19 cellular contexts compared by ENCODE assay signal in the genomic region with DNA sequence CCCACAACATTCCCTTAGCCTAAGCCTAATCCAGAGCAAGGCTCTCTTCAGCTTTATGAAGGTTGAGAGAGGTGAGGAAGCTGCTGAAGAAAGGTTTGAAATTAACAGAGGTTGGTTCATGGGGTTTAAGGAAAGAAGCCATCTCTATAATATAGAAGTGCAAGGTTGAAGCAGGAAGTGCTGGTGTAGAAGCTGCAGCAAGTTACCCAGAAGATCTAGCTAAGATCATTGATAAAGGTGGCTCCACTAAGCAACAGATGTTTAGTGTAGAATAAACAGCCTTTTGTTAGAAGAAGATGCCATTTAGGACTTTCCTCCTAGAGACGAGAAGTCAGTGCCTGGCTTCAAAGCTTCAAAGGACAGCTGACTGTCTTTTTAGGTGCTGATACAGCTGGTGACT. TPM values are rescaled to one million over a fixed set of nuclear protein-coding genes. Genes with fewer than 3 reads are reported as not detected.
A peak's percentile ranks its signal among the peaks of the same experiment; 100 is the strongest.
DNase-seq lines count a peak whose midpoint lies in the region; ATAC-seq and TF ChIP-seq lines count a peak whose summit lies in the region.
"Had no signal": no experiment of that assay in that cellular context is flagged by ENCODE, and none has a peak within 500 bp of the region (broad histone marks: within the 10 kb centered on the region; RNA-seq: fewer than 3 reads in every experiment).

No MANE protein-coding gene starts in this region.

- intact Hi-C loops in activated CD4-positive, alpha-beta T cell treated with anti-CD3 and anti-CD28 coated beads for 36 hours (cut with DNase I, micrococcal nuclease), result no loop called here
- intact Hi-C loops in CD8-positive, alpha-beta T cell (cut with DNase I, micrococcal nuclease), result loop anchor here in 1 of 2 experiments (10.0 kb wide), 1 partner anchor 62 kb away; no protein-coding TSS in a partner anchor
- intact Hi-C loops in left lung (cut with DNase I), result no loop called here

- peaks cover 26% of the 10 kb centered on the region for H3K4me1 Mint-ChIP-seq in activated CD4-positive, alpha-beta T cell treated with anti-CD3 and anti-CD28 coated beads for 36 hours
- H3K4me1 Mint-ChIP-seq in CD8-positive, alpha-beta T cell (ENCODE audit: low read depth), result peaks cover 16% of the 10 kb centered on the region

- no peak for DNase-seq in activated CD4-positive, alpha-beta T cell treated with anti-CD3 and anti-CD28 coated beads for 36 hours
- no peak for DNase-seq in activated CD4-positive, alpha-beta T cell treated with anti-CD3 and anti-CD28 coated beads for 1 hour
- no peak for DNase-seq in CD8-positive, alpha-beta T cell
- DNase-seq in SK-N-MC (ENCODE audit: low read depth, low spot score) (no peak), left lung (no peak), SKM-1 (lab: John Stamatoyannopoulos, UW; ENCODE audit: unreplicated experiment) (no peak)
- DNase-seq in stimulated activated CD4-positive, alpha-beta T cell treated with anti-CD3 and anti-CD28 coated beads, Interleukin-4, amount 100 ng/mL, for 1 hour, result no peak
- DNase-seq: 8988T, Calu3, DND-41, GF-D8, GM23248, HFFc6, KG1, NCI-H1092 treated with DMSO at 0.1 percent for 48 hours, NCI-H1694 treated with DMSO at 0.1 percent for 48 hours had no signal

- H3K36me3 Mint-ChIP-seq in activated CD4-positive, alpha-beta T cell treated with anti-CD3 and anti-CD28 coated beads for 36 hours (ENCODE audit: low read depth), result peaks cover 29% of the 10 kb centered on the region
- peaks cover 59% of the 10 kb centered on the region for H3K36me3 Mint-ChIP-seq in CD8-positive, alpha-beta T cell

- H3K27me3 Mint-ChIP-seq in activated CD4-positive, alpha-beta T cell treated with anti-CD3 and anti-CD28 coated beads for 36 hours, result no peaks in the 10 kb centered on the region
- H3K27me3 Mint-ChIP-seq in CD8-positive, alpha-beta T cell (ENCODE audit: low read depth), result no peaks in the 10 kb centered on the region

- H3K9me3 Mint-ChIP-seq in activated CD4-positive, alpha-beta T cell treated with anti-CD3 and anti-CD28 coated beads for 36 hours (ENCODE audit: low read depth), result no peaks in the 10 kb centered on the region
- no peaks in the 10 kb centered on the region for H3K9me3 Mint-ChIP-seq in CD8-positive, alpha-beta T cell
- H3K9me3 Mint-ChIP-seq: HFFc6 had no signal

- no peak overlapping the region for H3K4me3 Mint-ChIP-seq in activated CD4-positive, alpha-beta T cell treated with anti-CD3 and anti-CD28 coated beads for 36 hours
- H3K4me3 Mint-ChIP-seq in CD8-positive, alpha-beta T cell, result no peak overlapping the region
- H3K4me3 Mint-ChIP-seq: HFFc6 had no signal

- no peak overlapping the region for H3K27ac ChIP-seq in CD8-positive, alpha-beta T cell (ENCODE audit: low read depth, low read length)
- H3K27ac ChIP-seq in SK-N-MC (peak overlapping the region; percentile 53; the same call in 1 of the 2 replicates), left lung (peak overlapping the region in 1 of 2 donors; percentile 16)
- H3K27ac ChIP-seq: BLaER1 treated with 17β-estradiol and CSF1 and Interleukin-3, amounts not matched to agents 10 nM and 100 nM; GM23248; RWPE1 had no signal

- no peaks in the 10 kb centered on the region for H3K9me3 ChIP-seq in CD8-positive, alpha-beta T cell (ENCODE audit: low read length)
- H3K9me3 ChIP-seq in SK-N-MC (ENCODE audit: low read depth, low read length) (no peaks in the 10 kb centered on the region), left lung (no peaks in the 10 kb centered on the region)

- no peak overlapping the region for H3K9ac ChIP-seq in SK-N-MC (ENCODE audit: insufficient read length)
- H3K9ac ChIP-seq: BLaER1 treated with 17β-estradiol and CSF1 and Interleukin-3, amounts not matched to agents 10 nM and 100 nM; GM23248 had no signal

- peak overlapping the region; percentile 38 for H3K27ac Mint-ChIP-seq in activated CD4-positive, alpha-beta T cell treated with anti-CD3 and anti-CD28 coated beads for 36 hours
- peak overlapping the region; percentile 39 for H3K27ac Mint-ChIP-seq in CD8-positive, alpha-beta T cell

- no peak for TF ChIP-seq CTCF in CD8-positive, alpha-beta T cell (IDR thresholded peaks at IDR 0.05)
- no peak for TF ChIP-seq CTCF in left lung (IDR thresholded peaks at IDR 0.05)

- H3K4me3 ChIP-seq in CD8-positive, alpha-beta T cell (ENCODE audit: low read depth, low read length), result no peak overlapping the region
- no peak overlapping the region for H3K4me3 ChIP-seq in SK-N-MC
- H3K4me3 ChIP-seq in left lung, result no peak overlapping the region
- H3K4me3 ChIP-seq: BLaER1 treated with 17β-estradiol and CSF1 and Interleukin-3, amounts not matched to agents 10 nM and 100 nM; GM23248 had no signal

- no peaks in the 10 kb centered on the region for H3K4me1 ChIP-seq in CD8-positive, alpha-beta T cell (ENCODE audit: insufficient read depth, low read length)
- H3K4me1 ChIP-seq in left lung, result peaks cover 0 to 9% of the 10 kb centered on the region in 2 donors
- H3K4me1 ChIP-seq: BLaER1 treated with 17β-estradiol and CSF1 and Interleukin-3, amounts not matched to agents 10 nM and 100 nM had no signal

- CTCF ChIA-PET in activated CD4-positive, alpha-beta T cell treated with anti-CD3 and anti-CD28 coated beads for 36 hours (lab: Charles Lee), result interaction anchor here (1.8 kb wide), 1 partner anchor 9 kb away, joined by 5 read pairs; no protein-coding TSS in a partner anchor
- CTCF ChIA-PET in CD8-positive, alpha-beta T cell (lab: Charles Lee), result no interaction called here

- no peak for ATAC-seq in activated CD4-positive, alpha-beta T cell treated with anti-CD3 and anti-CD28 coated beads for 36 hours
- ATAC-seq in CD8-positive, alpha-beta T cell, result no peak
- peak; percentile 74 for ATAC-seq in left lung
- ATAC-seq in HG02571 (IDR thresholded peaks at IDR 0.05; ENCODE audit: unreplicated experiment), result no peak

- POLR2A ChIA-PET in activated CD4-positive, alpha-beta T cell treated with anti-CD3 and anti-CD28 coated beads for 36 hours (lab: Charles Lee), result no interaction called here
- POLR2A ChIA-PET in CD8-positive, alpha-beta T cell (lab: Charles Lee), result no interaction called here

- peaks cover 20% of the 10 kb centered on the region for H3K36me3 ChIP-seq in CD8-positive, alpha-beta T cell (ENCODE audit: insufficient read depth, low read length)
- H3K36me3 ChIP-seq in SK-N-MC (ENCODE audit: insufficient read depth, low read length) (peaks cover 53% of the 10 kb centered on the region), left lung (peaks cover 0 to 57% of the 10 kb centered on the region in 2 donors)

- no peaks in the 10 kb centered on the region for H3K27me3 ChIP-seq in CD8-positive, alpha-beta T cell (ENCODE audit: insufficient read depth, low read length)
- H3K27me3 ChIP-seq in left lung, result no peaks in the 10 kb centered on the region
- H3K27me3 ChIP-seq: BLaER1 treated with 17β-estradiol and CSF1 and Interleukin-3, amounts not matched to agents 10 nM and 100 nM had no signal

RNA-seq across cellular contexts. Expression of gene GOSR1, which starts 29.2 kb away (rescaled TPM):
- total RNA-seq in activated CD4-positive, alpha-beta T cell treated with anti-CD3 and anti-CD28 coated beads for 36 hours, result 10 to 100 TPM; 43.5 to 53.0 TPM
- 10 to 100 TPM; 45.2 to 48.0 TPM for total RNA-seq in CD8-positive, alpha-beta T cell
- 10 to 100 TPM; 44.3 to 44.9 TPM for total RNA-seq in left lung
